ENCODE assay signal across 8 cellular contexts in the genomic region with DNA sequence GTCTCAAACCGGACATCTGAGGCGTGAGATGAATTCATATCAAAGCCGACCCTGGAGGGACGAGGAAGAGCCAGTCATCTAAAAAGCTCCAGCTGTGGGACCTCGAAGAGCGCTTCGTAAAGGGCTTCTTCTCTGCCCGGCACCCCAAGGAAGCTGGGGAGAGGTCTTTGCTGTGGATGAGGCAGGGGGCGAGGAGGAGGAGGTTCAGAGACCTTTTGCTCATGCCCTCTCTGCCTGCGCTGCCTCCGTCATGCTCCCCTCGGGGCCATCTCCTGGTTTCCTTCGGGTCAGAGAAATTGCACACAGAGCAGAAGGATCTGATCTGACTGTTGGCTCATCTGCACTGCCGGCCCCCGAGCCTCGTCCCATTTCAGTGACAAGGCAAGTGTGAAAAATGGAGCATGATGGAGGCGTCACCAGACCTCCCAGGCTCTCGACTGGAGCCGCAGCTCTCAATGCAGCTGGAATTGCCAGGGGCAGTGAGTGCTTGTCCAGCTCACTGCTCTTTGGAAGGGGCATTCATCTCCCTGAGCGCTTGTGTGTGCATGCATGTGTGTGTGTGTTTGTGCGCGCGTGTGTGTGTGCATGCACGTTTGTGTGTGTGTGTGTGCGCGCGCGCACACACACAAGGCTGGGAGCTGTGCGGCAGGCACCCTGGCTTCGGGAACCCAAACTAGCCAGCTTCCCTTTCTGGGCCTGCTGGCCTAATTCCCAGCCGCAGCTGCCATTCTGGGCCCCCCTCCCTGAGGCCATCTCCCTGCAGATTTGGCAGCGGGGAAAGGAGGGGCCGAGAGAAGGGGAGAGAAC. TPM values are rescaled to one million over a fixed set of nuclear protein-coding genes. Genes with fewer than 3 reads are reported as not detected.
DNase-seq lines count a peak whose midpoint lies in the region; ATAC-seq, FAIRE-seq and TF ChIP-seq lines count a peak whose summit lies in the region.

No MANE protein-coding gene starts in this region.

- no peak overlapping the region for H3K4ac ChIP-seq in neuronal stem cell (ENCODE audit: low read length)

- H3K4me1 Mint-ChIP-seq in Calu3 (ENCODE audit: low read depth, unreplicated experiment) (peaks cover 17% of the 10 kb centered on the region), chondrocyte (ENCODE audit: low read depth) (peaks cover 18% of the 10 kb centered on the region)

- no peak overlapping the region for H3K14ac ChIP-seq in neuronal stem cell (ENCODE audit: low read length)

- no CpG with 5 or more reads among the region's 33 CpGs for WGBS in neuronal stem cell (ENCODE audit: extremely low coverage in 2 of 2, insufficient read length in 2 of 2, insufficient replicate concordance in 1 of 2), 2 donors
- WGBS in pancreas, 2 donors, result 13 to 16% methylated on average over 28 to 33 of the region's 33 CpGs

- no peaks in the 10 kb centered on the region for H3K79me2 ChIP-seq in Karpas-422 (ENCODE audit: low read length)

- no peak overlapping the region for H2BK120ac ChIP-seq in neuronal stem cell (ENCODE audit: low read depth, low read length)

- H3K27ac Mint-ChIP-seq in Calu3 (ENCODE audit: unreplicated experiment) (no peak overlapping the region), chondrocyte (ENCODE audit: unreplicated experiment) (peak overlapping the region; percentile 47)

- no peak overlapping the region for H2BK5ac ChIP-seq in neuronal stem cell (ENCODE audit: low read length)

- no peak overlapping the region for H2AFZ ChIP-seq in Karpas-422 (ENCODE audit: low read length)
- H2AFZ ChIP-seq in neuronal stem cell (ENCODE audit: low read length), result peak overlapping the region; percentile 98

- no peak overlapping the region for H4K8ac ChIP-seq in neuronal stem cell (ENCODE audit: low read depth, low read length)

- no peak for DNase-seq in Calu3
- DNase-seq in Karpas-422, result no peak
- DNase-seq in chondrocyte (ENCODE audit: low spot score), result no peak
- DNase-seq in neuronal stem cell (ENCODE audit: low spot score), result no peak
- no peak for DNase-seq in pancreas
- DNase-seq in GM19239 (ENCODE audit: insufficient read length, low spot score), result no peak
- no peak for DNase-seq in GM19238 (ENCODE audit: insufficient read length, low spot score)
- no peak for DNase-seq in T1000 (lab: John Stamatoyannopoulos, UW)

- no peak for ATAC-seq in pancreas

- H3K9me3 ChIP-seq in Karpas-422 (ENCODE audit: low read length), result no peaks in the 10 kb centered on the region
- no peaks in the 10 kb centered on the region for H3K9me3 ChIP-seq in neuronal stem cell (replicated peaks in 1 of 2; ENCODE audit: control insufficient read depth in 2 of 2, insufficient read depth in 1 of 2, low read depth in 1 of 2, low read length in 2 of 2)
- no peaks in the 10 kb centered on the region for H3K9me3 ChIP-seq in pancreas

- CTCF ChIA-PET in Calu3 (lab: Charles Lee), result interaction anchor here (0.6 to 2.8 kb wide), 25 partner anchors 8 to 360 kb away, joined by 3 to 52 read pairs (median 4); a partner anchor contains a TSS

- H3K36me3 Mint-ChIP-seq in Calu3 (ENCODE audit: insufficient read depth, unreplicated experiment) (no peaks in the 10 kb centered on the region), chondrocyte (ENCODE audit: low read depth) (peaks cover 2% of the 10 kb centered on the region)

- H4K20me1 ChIP-seq in Karpas-422 (ENCODE audit: insufficient read depth, low read depth, low read length), result 0 out of 2 replicates have a peak, but pooled peaks cover 5% of the 10 kb centered on the region

- peak overlapping the region; percentile 46 for H3K4me2 ChIP-seq in Karpas-422 (ENCODE audit: low read depth, low read length, poor library complexity, severe bottlenecking)
- peak overlapping the region; percentile 23 for H3K4me2 ChIP-seq in neuronal stem cell (ENCODE audit: insufficient read depth, low read length, poor library complexity, severe bottlenecking)

- H3K23ac ChIP-seq in neuronal stem cell (ENCODE audit: low read depth, low read length, poor library complexity), result no peak overlapping the region

- FAIRE-seq in pancreas (lab: Jason Lieb, UNC), result no peak
- no peak for FAIRE-seq in GM19239 (lab: Jason Lieb, UNC)

- H3K18ac ChIP-seq in neuronal stem cell (ENCODE audit: low read length), result peak overlapping the region; percentile 74

- H3K27me3 ChIP-seq in Karpas-422 (ENCODE audit: low read length) (no peaks in the 10 kb centered on the region), neuronal stem cell (ENCODE audit: control insufficient read depth in 3 of 3, insufficient read depth in 3 of 3, low read depth in 1 of 3, low read length in 3 of 3) (peaks cover 0 to 36% (median 3%) of the 10 kb centered on the region in 3 experiments), pancreas (peaks cover 0 to 2% (median 0%) of the 10 kb centered on the region in 4 donors)

- BruUV-seq in Calu3 (replicated peaks; lab: Mats Ljungman, UMichigan), result no TSS peak

- H2BK12ac ChIP-seq in neuronal stem cell (ENCODE audit: low read length), result no peak overlapping the region

- TF ChIP-seq CTCF in Calu3 (IDR thresholded peaks at IDR 0.05; ENCODE audit: unreplicated experiment) (peak; percentile 52), chondrocyte (IDR thresholded peaks at IDR 0.05) (peak; percentile 60), pancreas (IDR thresholded peaks at IDR 0.05) (peak in 1 of 4 donors; percentile 22)

- no peak overlapping the region for H4K91ac ChIP-seq in neuronal stem cell (ENCODE audit: low read depth, low read length, poor library complexity)

- intact Hi-C loops in Calu3 (cut with micrococcal nuclease; ENCODE audit: unreplicated experiment), result loop anchor here (1.0 to 5.0 kb wide), 3 partner anchors 66 to 359 kb away; a partner anchor contains a TSS
- intact Hi-C loops in pancreas (cut with DNase I), result loop anchor here in 2 of 3 donors (5.0 to 10.0 kb wide), 3 partner anchors 63 to 65 kb away; a partner anchor contains a TSS

- H3K9ac ChIP-seq in Karpas-422 (ENCODE audit: low read length), result no peak overlapping the region
- H3K9ac ChIP-seq in neuronal stem cell (ENCODE audit: low read depth, low read length, poor library complexity), result no peak overlapping the region

- H3K4me3 Mint-ChIP-seq in Calu3 (ENCODE audit: low read depth, unreplicated experiment), result no peak overlapping the region
- peak overlapping the region; percentile 73 for H3K4me3 Mint-ChIP-seq in chondrocyte (ENCODE audit: unreplicated experiment)

- H3K79me1 ChIP-seq in neuronal stem cell (ENCODE audit: low read depth, low read length), result no peaks in the 10 kb centered on the region

- no peaks in the 10 kb centered on the region for H3K36me3 ChIP-seq in Karpas-422 (ENCODE audit: insufficient read depth, low read length)
- H3K36me3 ChIP-seq in neuronal stem cell (replicated peaks in 1 of 2; ENCODE audit: control insufficient read depth in 2 of 2, insufficient read depth in 2 of 2, low read length in 2 of 2), result no peaks in the 10 kb centered on the region
- no peaks in the 10 kb centered on the region for H3K36me3 ChIP-seq in pancreas

- H3K4me3 ChIP-seq in Karpas-422 (ENCODE audit: low read length), result no peak overlapping the region
- peak overlapping the region; percentile 9 to 46 for H3K4me3 ChIP-seq in neuronal stem cell (ENCODE audit: low read length in 2 of 2)
- no peak overlapping the region for H3K4me3 ChIP-seq in pancreas

- H3K9me3 Mint-ChIP-seq in Calu3 (ENCODE audit: low read depth, unreplicated experiment), result no peaks in the 10 kb centered on the region
- H3K9me3 Mint-ChIP-seq in chondrocyte (ENCODE audit: low read depth), result no peaks in the 10 kb centered on the region

- H3K27ac ChIP-seq in Karpas-422 (ENCODE audit: low read length) (no peak overlapping the region), neuronal stem cell (replicated peaks; ENCODE audit: low read length) (no peak overlapping the region), pancreas (no peak overlapping the region)

- no peak overlapping the region for H2AK5ac ChIP-seq in neuronal stem cell (ENCODE audit: low read depth, low read length)

- H3K27me3 Mint-ChIP-seq in Calu3 (ENCODE audit: unreplicated experiment), result peaks cover 99% of the 10 kb centered on the region
- H3K27me3 Mint-ChIP-seq in chondrocyte (ENCODE audit: low read depth), result peaks cover 50% of the 10 kb centered on the region

- peak overlapping the region; percentile 64 for H2BK15ac ChIP-seq in neuronal stem cell (ENCODE audit: low read length)

- H3K9me2 ChIP-seq in Karpas-422 (replicated peaks; ENCODE audit: insufficient read depth, low read length), result no peaks in the 10 kb centered on the region

- H3K4me1 ChIP-seq in Karpas-422 (ENCODE audit: low read length) (peaks cover 10% of the 10 kb centered on the region), neuronal stem cell (ENCODE audit: control insufficient read depth in 2 of 2, insufficient read depth in 1 of 2, low read depth in 1 of 2, low read length in 2 of 2) (peaks cover 14 to 18% of the 10 kb centered on the region in 2 donors), pancreas (no peaks in the 10 kb centered on the region)

RNA-seq across cellular contexts. Expression of a gene that starts 9.2 kb away (rescaled TPM):
- total RNA-seq in Calu3 (2022) (0.14 and 0.98 TPM in 2 replicates), chondrocyte (not detected in 3 replicates), pancreas (under 1 TPM; 0.12 to 0.87 (median 0.46) TPM)
- not detected in 2 replicates for total RNA-seq in Karpas-422 (2014; rRNA removed; shearing (Covaris generic); ENCODE audit: low replicate concordance)
- 1.2 TPM for polyA plus RNA-seq in neuronal stem cell (2013, experiment 1 of 2)
- polyA plus RNA-seq in neuronal stem cell (2013, experiment 2 of 2), result 1.2 TPM
- polyA plus RNA-seq in pancreas, result 1 to 10 TPM; 3.3 to 5.7 TPM

RNA-seq across cellular contexts. Expression of a gene that starts 37.3 kb away (rescaled TPM):
- total RNA-seq in Calu3 (2022), result 268 and 290 TPM in 2 replicates
- total RNA-seq in Karpas-422 (2014; rRNA removed; shearing (Covaris generic); ENCODE audit: low replicate concordance), result 80.8 and 88.3 TPM in 2 replicates
- 143 to 204 TPM (median 144 TPM) in 3 replicates for total RNA-seq in chondrocyte
- polyA plus RNA-seq in neuronal stem cell (2013, experiment 1 of 2), result 57.0 TPM
- 60.7 TPM for polyA plus RNA-seq in neuronal stem cell (2013, experiment 2 of 2)
- 100 to 1,000 TPM in 3 of 6 donors, 10 to 100 TPM in 3; 66.8 to 124 (median 100) TPM for total RNA-seq in pancreas
- polyA plus RNA-seq in pancreas, result 10 to 100 TPM; 25.8 to 33.6 TPM

Comparison
In these comparisons a context has a peak if more than half of its experiments do, and no peak if none do; other contexts are left out.
1. H3K4me3 ChIP-seq: peak in neuronal stem cell (2 of 2); none in Karpas-422 (single experiment) and pancreas (0 of 4).